In the genomic region with DNA sequence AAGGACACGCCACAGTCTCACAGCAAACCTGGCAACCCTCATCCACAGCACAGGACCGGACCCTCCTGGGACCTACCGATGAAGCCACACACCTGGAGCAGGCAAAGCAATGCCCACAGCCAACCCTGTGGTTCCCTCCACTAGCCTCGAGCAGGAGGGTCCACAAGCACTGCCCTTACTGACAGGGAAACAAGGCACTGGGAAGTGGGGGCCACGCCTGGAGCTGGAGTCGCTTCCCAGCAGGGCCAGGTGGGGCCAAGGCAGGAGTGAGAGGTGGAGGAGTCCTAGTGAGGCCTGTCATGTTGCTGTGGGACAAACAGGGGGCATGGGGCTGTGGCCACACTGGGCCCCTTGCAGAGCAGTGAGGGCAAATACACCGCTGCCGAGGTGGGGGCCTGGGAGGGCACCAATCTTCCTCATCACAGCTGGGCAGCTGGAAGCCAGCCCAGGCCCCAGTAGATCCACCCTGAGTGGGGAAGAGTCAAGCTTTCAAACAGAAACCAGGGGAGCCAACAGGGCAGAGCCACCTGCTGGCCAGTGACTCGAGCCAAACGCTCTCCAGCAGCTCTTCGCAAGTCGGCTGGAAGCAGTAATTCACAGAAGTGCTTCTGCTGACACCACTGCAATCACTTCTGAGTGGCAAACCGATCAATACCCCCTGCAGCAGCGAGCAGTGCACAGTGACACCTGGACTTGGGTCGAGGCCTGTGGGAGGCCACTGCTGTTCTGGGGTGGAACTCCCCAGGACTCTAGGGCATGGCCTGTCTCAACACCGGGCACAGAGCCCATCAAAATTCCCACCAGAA, we compare ENCODE assay signal across 8 cellular contexts. TPM values are rescaled to one million over a fixed set of nuclear protein-coding genes. Genes with fewer than 3 reads are reported as not detected.
DNase-seq lines count a peak whose midpoint lies in the region; ATAC-seq, FAIRE-seq and TF ChIP-seq lines count a peak whose summit lies in the region.

No MANE protein-coding gene starts in this region.

- no peak for TF ChIP-seq CTCF in ascending aorta (IDR thresholded peaks at IDR 0.05)
- TF ChIP-seq CTCF in right lobe of liver (IDR thresholded peaks at IDR 0.05): peak; percentile 26 to 61 (median 50)

- H3K4me3 ChIP-seq in ascending aorta (no peak overlapping the region), right lobe of liver (no peak overlapping the region)

- H3K4me1 ChIP-seq in ascending aorta: no peaks in the 10 kb centered on the region
- peaks cover 0 to 13% (median 4%) of the 10 kb centered on the region in 4 donors for H3K4me1 ChIP-seq in right lobe of liver

- H3K27me3 ChIP-seq in ascending aorta (no peaks in the 10 kb centered on the region), right lobe of liver (no peaks in the 10 kb centered on the region)

- no peak for FAIRE-seq in RCC 7860 (lab: Jason Lieb, UNC)

- ATAC-seq in right lobe of liver: peak; percentile 71 to 80 (median 78)
- no peak for ATAC-seq in HG03571 (IDR thresholded peaks at IDR 0.05; ENCODE audit: unreplicated experiment)

- H3K27ac ChIP-seq in ascending aorta: no peak overlapping the region
- no peak overlapping the region for H3K27ac ChIP-seq in right lobe of liver

- H3K9me3 ChIP-seq in ascending aorta: no peaks in the 10 kb centered on the region
- no peaks in the 10 kb centered on the region for H3K9me3 ChIP-seq in right lobe of liver

- 66% methylated on average over 3 of the region's 16 CpGs for WGBS in right lobe of liver (ENCODE audit: insufficient coverage, low coverage, low lambda C conversion rate, missing lambda C conversion rate)

- DNase-seq in D341Med (ENCODE audit: low spot score) (peak; percentile 62), M059J (ENCODE audit: low read depth) (peak; percentile 16), ascending aorta (ENCODE audit: low spot score in 2 of 2) (peak; percentile 4 to 53), right lobe of liver (peak; percentile 48 to 62 (median 61)), germinal center (ENCODE audit: low spot score) (no peak), RCC 7860 (ENCODE audit: low spot score) (no peak), amniotic stem cell (lab: John Stamatoyannopoulos, UW) (no peak)

- H3K36me3 ChIP-seq in ascending aorta (no peaks in the 10 kb centered on the region), right lobe of liver (no peaks in the 10 kb centered on the region)

- no peak for TF ChIP-seq POLR2A in right lobe of liver (IDR thresholded peaks at IDR 0.05)

- intact Hi-C loops in ascending aorta (cut with DNase I) (no loop called here), right lobe of liver (cut with DNase I) (no loop called here)

RNA-seq across cellular contexts. Expression of a gene that starts 13.7 kb away (rescaled TPM):
- total RNA-seq in M059J (2014; rRNA removed; shearing (Covaris generic)): not detected in 2 replicates
- not detected for total RNA-seq in ascending aorta
- total RNA-seq in right lobe of liver: under 1 TPM in 4 of 6 experiments, not detected in 2; 0.09 to 0.20 (median 0.15) TPM

RNA-seq across cellular contexts. Expression of a gene that starts 36.5 kb away (rescaled TPM):
- total RNA-seq in M059J (2014; rRNA removed; shearing (Covaris generic)): 0.54 TPM in 1 of 2 replicates, not detected in the other
- total RNA-seq in ascending aorta (8.6 TPM), right lobe of liver (1 to 10 TPM in 2 of 6 experiments, under 1 TPM in 4; 0.29 to 1.5 (median 0.93) TPM)

RNA-seq across cellular contexts. Expression of a gene that starts 43.2 kb away (rescaled TPM):
- total RNA-seq in M059J (2014; rRNA removed; shearing (Covaris generic)): 0.05 TPM in 1 of 2 replicates, not detected in the other
- not detected for total RNA-seq in ascending aorta
- 1 to 10 TPM in 1 of 6 experiments, not detected in 5; 2.8 TPM for total RNA-seq in right lobe of liver

Comparison
In these comparisons a context has a peak if more than half of its experiments do, and no peak if none do; other contexts are left out.
1. DNase-seq: peak in D341Med (single experiment), M059J (single experiment), ascending aorta (2 of 2) and right lobe of liver (3 of 3); none in germinal center (single experiment), RCC 7860 (single experiment) and amniotic stem cell (single experiment).
2. CTCF ChIP-seq: peak in right lobe of liver (4 of 4); none in ascending aorta (0 of 3).